Comparison of ENCODE assay signal across 18 cellular contexts in the genomic region with DNA sequence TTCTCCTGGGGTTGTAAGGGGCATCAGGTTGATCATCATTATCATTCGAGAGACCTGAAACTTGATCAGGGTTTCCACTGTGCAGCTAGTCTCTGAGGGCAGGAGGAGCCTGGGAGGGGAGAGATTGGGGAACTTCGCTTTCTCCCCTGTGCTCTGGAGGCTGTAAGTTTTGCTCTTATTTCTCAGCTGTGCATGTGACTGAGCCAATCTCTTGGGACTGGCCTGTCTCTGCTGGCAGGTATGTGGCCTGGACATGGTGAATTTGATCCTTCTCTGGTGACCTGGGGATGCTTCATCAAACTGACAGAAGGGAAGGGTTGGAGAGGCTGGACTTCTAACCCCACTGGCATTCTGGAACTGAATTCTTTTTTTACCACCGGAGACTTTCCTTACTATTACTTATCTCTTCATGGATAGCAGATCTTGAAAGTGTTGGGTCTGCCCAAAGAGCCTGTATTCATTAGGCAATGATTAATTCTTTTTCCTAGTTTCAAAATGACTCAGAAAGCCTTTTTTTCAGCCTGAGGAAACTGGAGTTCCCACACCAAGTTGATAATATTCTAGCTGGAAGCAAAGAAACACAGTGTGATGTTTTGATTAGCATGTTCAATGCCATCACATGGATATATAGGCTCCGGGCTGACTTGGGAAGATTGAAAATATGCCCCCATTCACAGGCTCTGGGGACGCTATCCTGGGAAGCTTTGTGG. TPM values are rescaled to one million over a fixed set of nuclear protein-coding genes. Genes with fewer than 3 reads are reported as not detected.
DNase-seq lines count a peak whose midpoint lies in the region; ATAC-seq and TF ChIP-seq lines count a peak whose summit lies in the region.
"Had no signal": no experiment of that assay in that cellular context is flagged by ENCODE, and none has a peak within 500 bp of the region (broad histone marks: within the 10 kb centered on the region; RNA-seq: fewer than 3 reads in every experiment).

No MANE protein-coding gene starts in this region.

- ATAC-seq in WTC11: peak; percentile 17
- ATAC-seq in HG02759 (IDR thresholded peaks at IDR 0.05; ENCODE audit: unreplicated experiment): no peak
- ATAC-seq: activated CD8-positive, alpha-beta memory T cell treated with anti-CD3 and anti-CD28 coated beads, Interleukin-2, amount 10 ng/mL, durations not matched to agents 7 days and 5 days had no signal

- peaks cover 38% of the 10 kb centered on the region for H4K20me1 ChIP-seq in neural progenitor cell (ENCODE audit: low read depth)

- H3K27ac Mint-ChIP-seq in WTC11 (peak overlapping the region; percentile 69; the same call in 1 of the 2 replicates), neural progenitor cell (no peak overlapping the region)
- H3K27ac Mint-ChIP-seq: activated CD8-positive, alpha-beta memory T cell treated with anti-CD3 and anti-CD28 coated beads, Interleukin-2, amount 10 ng/mL, durations not matched to agents 7 days and 5 days; activated naive CD4-positive, alpha-beta T cell treated with anti-CD3 and anti-CD28 coated beads, Interleukin-2, amount 50 U/mL, for 24 hours; CD4-positive, CD25-positive, alpha-beta regulatory T cell had no signal

- H3K36me3 Mint-ChIP-seq in WTC11: peaks cover 27% of the 10 kb centered on the region
- H3K36me3 Mint-ChIP-seq in neural progenitor cell: peaks cover 37% of the 10 kb centered on the region
- H3K36me3 Mint-ChIP-seq: activated CD8-positive, alpha-beta memory T cell treated with anti-CD3 and anti-CD28 coated beads, Interleukin-2, amount 10 ng/mL, durations not matched to agents 7 days and 5 days had no signal

- H3K18ac ChIP-seq in mesendoderm (ENCODE audit: low read length): no peak overlapping the region

- H3F3A ChIP-seq in neural progenitor cell (ENCODE audit: low read depth): peaks cover 32% of the 10 kb centered on the region

- peaks cover 53% of the 10 kb centered on the region for H3K4me1 Mint-ChIP-seq in WTC11
- H3K4me1 Mint-ChIP-seq in neural progenitor cell: peaks cover 60% of the 10 kb centered on the region

- no peak overlapping the region for H3K9ac ChIP-seq in neural progenitor cell
- no peak overlapping the region for H3K9ac ChIP-seq in mesendoderm (ENCODE audit: low read length)

- no CpG with 5 or more reads among the region's 5 CpGs for WGBS in mesendoderm (ENCODE audit: extremely low coverage, insufficient coverage, low lambda C conversion rate)

- no peak overlapping the region for H2BK5ac ChIP-seq in mesendoderm (ENCODE audit: low read length)

- H3K4me2 ChIP-seq in neural progenitor cell (peak overlapping the region; percentile 31), mesendoderm (ENCODE audit: low read length) (no peak overlapping the region)

- peaks cover 53% of the 10 kb centered on the region for H3K4me1 ChIP-seq in neural progenitor cell
- H3K4me1 ChIP-seq in mesendoderm (ENCODE audit: control insufficient read depth, low read depth, low read length): peaks cover 3% of the 10 kb centered on the region

- DNase-seq in GM12865 (ENCODE audit: low read depth) (peak; percentile 3), WTC11 (ENCODE audit: low spot score) (no peak), fibroblast of villous mesenchyme (ENCODE audit: low read depth) (peak; percentile 63), neural progenitor cell (ENCODE audit: low spot score) (no peak), mesendoderm (no peak), HEK293T (ENCODE audit: extremely low spot score) (no peak)
- DNase-seq: activated CD8-positive, alpha-beta memory T cell treated with anti-CD3 and anti-CD28 coated beads, Interleukin-2, amount 10 ng/mL, durations not matched to agents 7 days and 5 days; CD4-positive, CD25-positive, alpha-beta regulatory T cell; cortex of kidney; GDM1; NCI-H1105 treated with DMSO at 0.1 percent for 48 hours; NCI-H446 treated with DMSO at 0.1 percent for 48 hours; stimulated activated CD4-positive, alpha-beta T cell treated with anti-CD3 and anti-CD28 coated beads, Interleukin-4, amount 100 ng/mL, for 1 hour; WERI-Rb-1 had no signal

- H3K27me3 Mint-ChIP-seq in WTC11 (ENCODE audit: low read depth): peaks cover 9% of the 10 kb centered on the region
- H3K27me3 Mint-ChIP-seq in neural progenitor cell (ENCODE audit: insufficient read depth, low read depth): peaks cover 2% of the 10 kb centered on the region
- H3K27me3 Mint-ChIP-seq: activated naive CD4-positive, alpha-beta T cell treated with anti-CD3 and anti-CD28 coated beads, Interleukin-2, amount 50 U/mL, for 24 hours had no signal

- H3K4ac ChIP-seq in mesendoderm (ENCODE audit: low read depth, low read length): no peak overlapping the region

- no peaks in the 10 kb centered on the region for H3K79me1 ChIP-seq in mesendoderm (ENCODE audit: low read length)

- H2AFZ ChIP-seq in neural progenitor cell (replicated peaks): no peak overlapping the region

- H3K9me3 ChIP-seq in neural progenitor cell (ENCODE audit: low read depth): peaks cover 6% of the 10 kb centered on the region

- no peak overlapping the region for H4K5ac ChIP-seq in mesendoderm (ENCODE audit: low read length)

- POLR2A ChIA-PET in WTC11 (lab: Charles Lee): interaction anchor here (0.6 kb wide), 1 partner anchor 374 kb away, joined by 5 read pairs; no protein-coding TSS in a partner anchor
- POLR2A ChIA-PET in HEK293T (lab: Yijun Ruan, JAX): interaction anchor here (0.6 kb wide), 1 partner anchor 41 kb away, joined by 4 read pairs; no protein-coding TSS in a partner anchor

- H4K8ac ChIP-seq in mesendoderm (ENCODE audit: low read depth, low read length): no peak overlapping the region

- H2BK15ac ChIP-seq in mesendoderm (replicated peaks; ENCODE audit: low read depth): no peak overlapping the region

- H3K4me3 Mint-ChIP-seq in WTC11: no peak overlapping the region
- peak overlapping the region; percentile 14 for H3K4me3 Mint-ChIP-seq in neural progenitor cell
- H3K4me3 Mint-ChIP-seq: activated CD8-positive, alpha-beta memory T cell treated with anti-CD3 and anti-CD28 coated beads, Interleukin-2, amount 10 ng/mL, durations not matched to agents 7 days and 5 days; activated naive CD4-positive, alpha-beta T cell treated with anti-CD3 and anti-CD28 coated beads, Interleukin-2, amount 50 U/mL, for 24 hours; CD4-positive, CD25-positive, alpha-beta regulatory T cell had no signal

- H3K79me2 ChIP-seq in neural progenitor cell (ENCODE audit: low read depth): peaks cover 7% of the 10 kb centered on the region
- H3K79me2 ChIP-seq in mesendoderm (ENCODE audit: control insufficient read depth, insufficient read depth, low read length): no peaks in the 10 kb centered on the region

- no peak overlapping the region for H2BK120ac ChIP-seq in mesendoderm (ENCODE audit: low read depth, low read length)

- H3K36me3 ChIP-seq in neural progenitor cell (peaks cover 8% of the 10 kb centered on the region), mesendoderm (ENCODE audit: control insufficient read depth, insufficient read depth, low read length) (no peaks in the 10 kb centered on the region)

- no peak overlapping the region for H3K23ac ChIP-seq in mesendoderm (ENCODE audit: low read length)

- no peak overlapping the region for H2AK5ac ChIP-seq in mesendoderm (ENCODE audit: low read length)

- no peak overlapping the region for H3K27ac ChIP-seq in neural progenitor cell
- no peak overlapping the region for H3K27ac ChIP-seq in mesendoderm (ENCODE audit: low read depth, low read length)

- H3K9me3 Mint-ChIP-seq in WTC11 (peaks cover 16% of the 10 kb centered on the region), neural progenitor cell (peaks cover 17% of the 10 kb centered on the region)
- H3K9me3 Mint-ChIP-seq: activated naive CD4-positive, alpha-beta T cell treated with anti-CD3 and anti-CD28 coated beads, Interleukin-2, amount 50 U/mL, for 24 hours had no signal

- no peak overlapping the region for H3K56ac ChIP-seq in mesendoderm (ENCODE audit: low read length)

- TF ChIP-seq CTCF in GM12865 (IDR thresholded peaks at IDR 0.05; ENCODE audit: insufficient read depth, low read depth, low read length, missing control alignments) (no peak), WTC11 (IDR thresholded peaks at IDR 0.05) (no peak), fibroblast of villous mesenchyme (IDR thresholded peaks at IDR 0.05; ENCODE audit: insufficient read depth, low read depth, low read length) (no peak), neural progenitor cell (IDR thresholded peaks at IDR 0.05) (no peak)

- CTCF ChIA-PET in WTC11 (lab: Charles Lee): interaction anchor here (0.8 to 2.0 kb wide), 10 partner anchors 8 to 149 kb away, joined by 3 to 14 read pairs (median 6); no protein-coding TSS in a partner anchor
- CTCF ChIA-PET in HEK293T (lab: Yijun Ruan, JAX): interaction anchor here (0.6 kb wide), 1 partner anchor 8 kb away, joined by 6 read pairs; no protein-coding TSS in a partner anchor

- no peaks in the 10 kb centered on the region for H3K27me3 ChIP-seq in neural progenitor cell
- H3K27me3 ChIP-seq in mesendoderm (ENCODE audit: insufficient read depth, low read length, poor library complexity): no peaks in the 10 kb centered on the region

- H3K4me3 ChIP-seq in GM12865 (ENCODE audit: low read depth, low read length) (no peak overlapping the region), fibroblast of villous mesenchyme (ENCODE audit: low read depth, low read length) (no peak overlapping the region), neural progenitor cell (no peak overlapping the region), mesendoderm (ENCODE audit: low read length) (no peak overlapping the region)

TF ChIP-seq in WTC11, 78 proteins besides CTCF, POLR2A, EP300 and RAD21:
- TF ChIP-seq ZNF138 (CRISPR knock-in tag; conservative IDR thresholded peaks at IDR 0.05): no peak
- TF ChIP-seq IRF2 (CRISPR knock-in tag; IDR thresholded peaks at IDR 0.05; ENCODE audit: borderline replicate concordance, low read depth): no peak

TF ChIP-seq in HEK293T, 16 proteins besides CTCF, POLR2A, EP300 and RAD21:
- no peak for TF ChIP-seq CTBP1 (IDR thresholded peaks at IDR 0.05; ENCODE audit: borderline replicate concordance)
- TF ChIP-seq FOXK2 (IDR thresholded peaks at IDR 0.05): no peak
- TF ChIP-seq NFRKB (IDR thresholded peaks at IDR 0.05): no peak
- no peak for TF ChIP-seq ELF4 (IDR thresholded peaks at IDR 0.05)
- no peak for TF ChIP-seq SP1 (IDR thresholded peaks at IDR 0.05)
- TF ChIP-seq SUZ12 (IDR thresholded peaks at IDR 0.05): no peak
- no peak for TF ChIP-seq HDGF (IDR thresholded peaks at IDR 0.05; ENCODE audit: borderline replicate concordance)
- no peak for TF ChIP-seq BHLHE40 (IDR thresholded peaks at IDR 0.05; ENCODE audit: borderline replicate concordance)
- TF ChIP-seq FOXM1 (IDR thresholded peaks at IDR 0.05; ENCODE audit: borderline replicate concordance): no peak
- no peak for TF ChIP-seq ZNF384 (IDR thresholded peaks at IDR 0.05)
- no peak for TF ChIP-seq FOXA1 (IDR thresholded peaks at IDR 0.05)
- no peak for TF ChIP-seq TARDBP (IDR thresholded peaks at IDR 0.05)
- TF ChIP-seq LEF1 (IDR thresholded peaks at IDR 0.05; ENCODE audit: borderline replicate concordance): no peak
- TF ChIP-seq ARNT (IDR thresholded peaks at IDR 0.05): no peak
TF ChIP-seq in HEK293T: peak in this region for 0.

RNA-seq across cellular contexts. Expression of gene TSPAN18, which starts 36.5 kb away (rescaled TPM):
- total RNA-seq in WTC11 (2021): 35.2 to 44.7 TPM (median 37.6 TPM) in 3 replicates
- total RNA-seq in fibroblast of villous mesenchyme: under 0.01 and 0.64 TPM in 2 replicates
- 16.5 and 33.0 TPM in 2 replicates for total RNA-seq in neural progenitor cell (ENCODE audit: low replicate concordance)
- polyA plus RNA-seq in mesendoderm (2013, experiment 1 of 2): 10.5 TPM
- polyA plus RNA-seq in mesendoderm (2013, experiment 2 of 2): 10.5 TPM
- total RNA-seq: fibroblast of lung, OCI-LY7 had no signal

Comparison
In these comparisons a context has a peak if more than half of its experiments do, and no peak if none do; other contexts are left out.
1. DNase-seq: peak in GM12865 (single experiment) and fibroblast of villous mesenchyme (single experiment); none in WTC11 (single experiment), neural progenitor cell (single experiment), mesendoderm (single experiment) and HEK293T (single experiment).
2. RNA of gene TSPAN18, which starts 36.5 kb away (total RNA-seq): 35.2 to 44.7 TPM in WTC11 and 16.5 to 33.0 TPM in neural progenitor cell; under 0.01 to 0.64 TPM in fibroblast of villous mesenchyme; every median in the first group is over 10 times any median in the second.